Comparison of ENCODE assay signal across 1 cellular context in the genomic region with DNA sequence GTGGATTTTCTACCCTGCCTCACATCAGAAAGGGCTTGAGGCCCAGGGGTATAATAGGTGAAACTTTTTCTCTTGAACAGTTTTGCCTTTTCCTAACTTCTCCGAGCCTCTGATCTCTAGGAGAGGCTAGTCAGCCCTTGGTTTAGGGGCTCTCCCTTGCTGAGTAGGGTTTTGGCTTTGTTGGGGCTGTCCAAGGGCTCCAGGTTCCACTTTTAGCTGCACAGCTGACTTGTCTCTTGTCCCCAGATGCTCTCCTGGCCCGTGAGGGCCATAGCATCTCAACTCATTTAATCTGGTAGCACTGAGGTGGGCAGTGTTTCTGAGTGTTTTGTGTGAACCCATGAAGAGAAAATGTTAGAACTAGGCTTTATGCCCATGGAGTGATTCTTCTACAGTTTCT.
TF ChIP-seq lines count a peak whose summit lies in the region.

No MANE protein-coding gene starts in this region.

TF ChIP-seq in GM12878, 131 proteins besides CTCF, POLR2A, EP300 and RAD21 (continued from another document):
- TF ChIP-seq BCLAF1 (IDR thresholded peaks at IDR 0.05) (no peak), RELB (IDR thresholded peaks at IDR 0.05; ENCODE audit: low read depth) (no peak), YBX1 (IDR thresholded peaks at IDR 0.05) (no peak), E2F8 (IDR thresholded peaks at IDR 0.05; ENCODE audit: low read depth, partially characterized antibody) (no peak), RCOR1 (conservative IDR thresholded peaks at IDR 0.05; ENCODE audit: low read depth, low read length) (no peak), TCF12 (IDR thresholded peaks at IDR 0.05; ENCODE audit: low read depth, low read length) (no peak), EZH2 (IDR thresholded peaks at IDR 0.05; ENCODE audit: borderline replicate concordance, control insufficient read depth, low read depth, low read length) (no peak), SPI1 (IDR thresholded peaks at IDR 0.05; ENCODE audit: borderline replicate concordance, insufficient read depth, low read depth, low read length) (no peak), BCL11A (IDR thresholded peaks at IDR 0.05; ENCODE audit: low read depth, low read length) (no peak), STAT3 (IDR thresholded peaks at IDR 0.05; ENCODE audit: low read depth, low read length) (no peak), BACH1 (IDR thresholded peaks at IDR 0.05; ENCODE audit: borderline replicate concordance) (no peak)
- TF ChIP-seq, protein P1, sequence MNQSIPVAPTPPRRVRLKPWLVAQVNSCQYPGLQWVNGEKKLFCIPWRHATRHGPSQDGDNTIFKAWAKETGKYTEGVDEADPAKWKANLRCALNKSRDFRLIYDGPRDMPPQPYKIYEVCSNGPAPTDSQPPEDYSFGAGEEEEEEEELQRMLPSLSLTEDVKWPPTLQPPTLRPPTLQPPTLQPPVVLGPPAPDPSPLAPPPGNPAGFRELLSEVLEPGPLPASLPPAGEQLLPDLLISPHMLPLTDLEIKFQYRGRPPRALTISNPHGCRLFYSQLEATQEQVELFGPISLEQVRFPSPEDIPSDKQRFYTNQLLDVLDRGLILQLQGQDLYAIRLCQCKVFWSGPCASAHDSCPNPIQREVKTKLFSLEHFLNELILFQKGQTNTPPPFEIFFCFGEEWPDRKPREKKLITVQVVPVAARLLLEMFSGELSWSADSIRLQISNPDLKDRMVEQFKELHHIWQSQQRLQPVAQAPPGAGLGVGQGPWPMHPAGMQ (IDR thresholded peaks at IDR 0.05; ENCODE audit: borderline replicate concordance), result no peak
TF ChIP-seq in GM12878: peak in this region for 0.
